Comparison of ENCODE assay signal across 8 cellular contexts in genomic region chr7:73399185-73400050, GRCh38. TPM values are rescaled to one million over a fixed set of nuclear protein-coding genes. Genes with fewer than 3 reads are reported as not detected.
DNase-seq lines count a peak whose midpoint lies in the region; ATAC-seq and TF ChIP-seq lines count a peak whose summit lies in the region.
"Not testable (repeated sequence)": the region's sequence is repeated elsewhere in the genome, so short reads cannot be mapped to it uniquely, and the experiment has no call there.

No MANE protein-coding gene starts in this region.

- H3K9me3 Mint-ChIP-seq in immature natural killer cell = not testable (repeated sequence)

- TF ChIP-seq CTCF in HFF-Myc (IDR thresholded peaks at IDR 0.05; ENCODE audit: low read depth, low read length, missing control alignments); psoas muscle (IDR thresholded peaks at IDR 0.05): not testable (repeated sequence)

- not testable (repeated sequence) for H3K4me1 ChIP-seq in duodenal mucosa (ENCODE audit: control insufficient read depth in 1 of 2, insufficient read depth in 2 of 2, low read length in 2 of 2)
- peaks cover 20% of the 10 kb centered on the region for H3K4me1 ChIP-seq in psoas muscle

- H3K4me3 Mint-ChIP-seq in immature natural killer cell = peak overlapping the region; percentile 71 to 82 (median 80)

- not testable (repeated sequence) for H3K4me3 ChIP-seq in HFF-Myc (replicated peaks; ENCODE audit: low read depth, low read length)
- peak overlapping the region; percentile 35 to 53 for H3K4me3 ChIP-seq in duodenal mucosa (ENCODE audit: low read depth in 1 of 2, low read length in 2 of 2)
- peak overlapping the region; percentile 37 for H3K4me3 ChIP-seq in psoas muscle

- H3K4me1 Mint-ChIP-seq in immature natural killer cell = not testable (repeated sequence)

- H3K36me3 ChIP-seq in duodenal mucosa (ENCODE audit: control insufficient read depth in 1 of 2, insufficient read depth in 2 of 2, low read length in 2 of 2); psoas muscle (ENCODE audit: insufficient read depth in 1 of 2, low read depth in 1 of 2): not testable (repeated sequence)

- not testable (repeated sequence) for H3K9ac ChIP-seq in duodenal mucosa (ENCODE audit: low read depth in 1 of 2, low read length in 2 of 2)

- H3K27me3 ChIP-seq in duodenal mucosa (ENCODE audit: control insufficient read depth in 1 of 2, insufficient read depth in 2 of 2, low read length in 2 of 2); psoas muscle (ENCODE audit: insufficient read depth in 3 of 3, low read length in 2 of 3): not testable (repeated sequence)

- H3K9me3 ChIP-seq in duodenal mucosa (ENCODE audit: control insufficient read depth in 1 of 2, low read length in 2 of 2); psoas muscle: not testable (repeated sequence)

- intact Hi-C loops in psoas muscle (cut with DNase I) = loop anchor here (5.0 kb wide), 4 partner anchors 33 to 57 kb away; partner anchors contain the start of gene FZD9 (in 1 of the 2)

- DNase-seq in Ammon's horn (ENCODE audit: low spot score) = peak; percentile 63
- DNase-seq in HFF-Myc (ENCODE audit: extremely low read depth, low read depth) = peak; percentile 53
- DNase-seq in T1000 (lab: John Stamatoyannopoulos, UW) = peak; percentile 6
- peak; percentile 39 for DNase-seq in activated gamma-delta T cell (lab: John Stamatoyannopoulos, UW)
- DNase-seq in immature natural killer cell = peak; percentile 69 to 81 (median 76)
- DNase-seq in psoas muscle = peak; percentile 82 to 93
- peak; percentile 13 to 51 for DNase-seq in stimulated activated CD8-positive, alpha-beta memory T cell treated with anti-CD3 and anti-CD28 coated beads, Interleukin-4, amount 100 ng/mL, for 1 hour (ENCODE audit: low read depth in 2 of 2, low spot score in 1 of 2)

- H3K27me3 Mint-ChIP-seq in immature natural killer cell (ENCODE audit: low read depth in 3 of 3) = not testable (repeated sequence)

- not testable (repeated sequence) for H3K27ac ChIP-seq in duodenal mucosa (ENCODE audit: low read depth, low read length)
- H3K27ac ChIP-seq in psoas muscle = peak overlapping the region; percentile 85

- H3K36me3 Mint-ChIP-seq in immature natural killer cell = not testable (repeated sequence)

- H3K27ac Mint-ChIP-seq in immature natural killer cell = peak overlapping the region in 5 of 6 donors; percentile 0 to 87 (median 78)

- 30 to 50% (median 48%) methylated on average over 18 to 19 of the region's 19 CpGs for WGBS in psoas muscle, 3 donors

- ATAC-seq in psoas muscle = peak; percentile 46 to 77 (median 70)

RNA-seq across cellular contexts. Expression of gene FZD9, which starts 34.2 kb away (rescaled TPM):
- polyA plus RNA-seq in immature natural killer cell = under 1 TPM in 1 of 3 donors, not detected in 2; 0.37 TPM
- total RNA-seq in psoas muscle = 10 to 100 TPM in 2 of 4 donors, 1 to 10 TPM in 2; 4.0 to 10.7 (median 7.5) TPM
- 10 to 100 TPM in 2 of 3 donors, 1 to 10 TPM in 1; 10.0 to 20.9 (median 19.1) TPM for polyA plus RNA-seq in psoas muscle

Comparison
In these comparisons a context has a peak if more than half of its experiments do, and no peak if none do; other contexts are left out.
1. DNase-seq: peak in every context shown above with its lines; median percentile 88 in psoas muscle; 76 in immature natural killer cell; 63 in Ammon's horn; 53 in HFF-Myc; 39 in activated gamma-delta T cell; 32 in stimulated activated CD8-positive, alpha-beta memory T cell treated with anti-CD3 and anti-CD28 coated beads, Interleukin-4, amount 100 ng/mL, for 1 hour; 6 in T1000.
2. RNA of gene FZD9, which starts 34.2 kb away (polyA plus RNA-seq): 10.0 to 20.9 TPM in psoas muscle; 0.37 TPM in immature natural killer cell; every median in the first group is over 4 times any median in the second.